Comparison of ENCODE assay signal across 8 cellular contexts in the genomic region with DNA sequence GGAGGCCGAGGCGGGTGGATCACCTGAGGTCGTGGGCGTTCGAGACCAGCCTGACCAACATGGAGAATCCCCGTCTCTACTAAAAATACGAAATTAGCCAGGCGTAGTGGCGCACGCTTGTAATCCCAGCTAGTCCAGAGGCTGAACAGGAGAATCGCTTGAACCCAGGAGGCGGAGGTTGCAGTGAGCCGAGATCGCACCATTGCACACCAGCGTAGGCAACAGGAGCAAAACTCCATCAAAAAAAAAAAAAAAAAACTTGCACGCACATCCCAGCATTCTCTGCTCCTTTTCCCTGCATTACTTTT. TPM values are rescaled to one million over a fixed set of nuclear protein-coding genes. Genes with fewer than 3 reads are reported as not detected.
DNase-seq lines count a peak whose midpoint lies in the region; ATAC-seq and TF ChIP-seq lines count a peak whose summit lies in the region.

No MANE protein-coding gene starts in this region.

- DNase-seq in right cardiac atrium (no peak), left cardiac atrium (no peak), breast epithelium (ENCODE audit: low spot score in 2 of 2) (no peak), neural crest cell (ENCODE audit: low read depth, low spot score) (no peak), Kasumi-1 (lab: John Stamatoyannopoulos, UW) (no peak), dedifferentiated amniotic fluid mesenchymal stem cell (ENCODE audit: extremely low spot score) (no peak), globus pallidus (ENCODE audit: low spot score) (no peak)

- H3K9me3 Mint-ChIP-seq in neural crest cell = no peaks in the 10 kb centered on the region

- WGBS in right cardiac atrium = 96% methylated on average over 16 of the region's 16 CpGs

- peak overlapping the region; percentile 52 for H3K4me3 Mint-ChIP-seq in neural crest cell

- peaks cover 9% of the 10 kb centered on the region for H3K4me1 Mint-ChIP-seq in neural crest cell

- H3K4me1 ChIP-seq in right cardiac atrium (ENCODE audit: control insufficient read depth, insufficient read depth, low read length) (no peaks in the 10 kb centered on the region), breast epithelium (peaks cover 0 to 9% of the 10 kb centered on the region in 2 donors)

- no peaks in the 10 kb centered on the region for H3K36me3 Mint-ChIP-seq in neural crest cell (ENCODE audit: low read depth)

- H3K36me3 ChIP-seq in breast epithelium = no peaks in the 10 kb centered on the region

- no peak for ATAC-seq in right cardiac atrium
- ATAC-seq in left cardiac atrium = no peak
- no peak for ATAC-seq in GM19397 (IDR thresholded peaks at IDR 0.05; ENCODE audit: unreplicated experiment)

- intact Hi-C loops in right cardiac atrium (cut with DNase I) = no loop called here
- intact Hi-C loops in left cardiac atrium (cut with DNase I) = loop anchor here in 1 of 2 donors (10.0 kb wide), 1 partner anchor 63 kb away; no protein-coding TSS in a partner anchor
- intact Hi-C loops in breast epithelium (cut with DNase I; ENCODE audit: low total_unique reads) = no loop called here

- peaks cover 4% of the 10 kb centered on the region for H3K27me3 Mint-ChIP-seq in neural crest cell (ENCODE audit: low read depth)

- TF ChIP-seq POLR2A in breast epithelium (IDR thresholded peaks at IDR 0.05) = no peak

- no peak for TF ChIP-seq CTCF in breast epithelium (IDR thresholded peaks at IDR 0.05)
- TF ChIP-seq CTCF in neural crest cell (conservative IDR thresholded peaks at IDR 0.05) = no peak

- H3K9me3 ChIP-seq in right cardiac atrium (ENCODE audit: control insufficient read depth, low read length) = no peaks in the 10 kb centered on the region
- H3K9me3 ChIP-seq in breast epithelium = no peaks in the 10 kb centered on the region

- no peak overlapping the region for H3K27ac Mint-ChIP-seq in neural crest cell (ENCODE audit: unreplicated experiment)

- peak overlapping the region; percentile 69 for H3K27ac ChIP-seq in right cardiac atrium (ENCODE audit: low read length)
- H3K27ac ChIP-seq in breast epithelium = peak overlapping the region; percentile 96

- H3K4me3 ChIP-seq in right cardiac atrium (ENCODE audit: low read length) (no peak overlapping the region), breast epithelium (peak overlapping the region in 1 of 3 donors; percentile 78)

- H3K27me3 ChIP-seq in right cardiac atrium (ENCODE audit: control insufficient read depth, insufficient read depth) = no peaks in the 10 kb centered on the region
- H3K27me3 ChIP-seq in breast epithelium = no peaks in the 10 kb centered on the region

RNA-seq across cellular contexts. Expression of gene ATL3, which starts 0.9 kb away (rescaled TPM):
- 10 to 100 TPM; 14.6 to 32.9 (median 23.1) TPM for total RNA-seq in right cardiac atrium
- 6.9 TPM for polyA plus RNA-seq in right cardiac atrium
- 10 to 100 TPM; 31.4 to 36.2 TPM for total RNA-seq in left cardiac atrium
- total RNA-seq in breast epithelium = 100 to 1,000 TPM in 1 of 3 donors, 10 to 100 TPM in 2; 75.2 to 165 (median 77.3) TPM
- total RNA-seq in neural crest cell = 13.2 and 15.2 TPM in 2 replicates

RNA-seq across cellular contexts. Expression of gene RTN3, which starts 9.2 kb away (rescaled TPM):
- total RNA-seq in right cardiac atrium (10 to 100 TPM; 50.1 to 67.6 (median 62.1) TPM), left cardiac atrium (10 to 100 TPM; 71.9 to 92.5 TPM), breast epithelium (100 to 1,000 TPM; 115 to 199 (median 162) TPM), neural crest cell (136 and 137 TPM in 2 replicates)
- 58.4 TPM for polyA plus RNA-seq in right cardiac atrium

RNA-seq across cellular contexts. Expression of gene PLAAT3, which starts 57.9 kb away (rescaled TPM):
- total RNA-seq in right cardiac atrium (100 to 1,000 TPM; 110 to 142 (median 125) TPM), left cardiac atrium (100 to 1,000 TPM; 156 to 173 TPM), breast epithelium (100 to 1,000 TPM; 128 to 527 (median 204) TPM), neural crest cell (4.1 and 4.3 TPM in 2 replicates)
- polyA plus RNA-seq in right cardiac atrium = 158 TPM

Comparison
In these comparisons a context has a peak if more than half of its experiments do, and no peak if none do; other contexts are left out.
1. RNA of gene PLAAT3, which starts 57.9 kb away (total RNA-seq): 128 to 527 TPM in breast epithelium, 156 to 173 TPM in left cardiac atrium and 110 to 142 TPM in right cardiac atrium; 4.1 to 4.3 TPM in neural crest cell; every median in the first group is over 10 times any median in the second.